In the genomic region with DNA sequence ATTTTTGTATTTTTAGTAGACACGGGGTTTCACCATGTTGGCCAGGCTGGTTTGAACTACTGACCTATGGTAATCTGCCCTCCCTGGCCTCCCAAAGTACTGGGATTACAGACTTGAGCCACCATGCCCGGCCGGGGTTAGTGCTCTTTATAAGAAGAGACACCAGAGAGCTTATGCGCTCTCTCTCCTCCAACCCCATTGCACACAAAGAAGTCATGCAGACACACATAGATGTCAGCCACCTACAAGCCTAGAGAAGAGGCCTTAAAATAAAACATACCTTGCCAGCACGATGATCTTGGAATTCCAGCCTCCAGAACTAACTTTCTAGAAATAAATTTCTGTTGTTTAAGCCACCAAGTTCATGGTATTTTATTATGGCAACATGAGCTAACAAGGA, we compare ENCODE assay signal across 4 cellular contexts.
"Had no signal": no experiment of that assay in that cellular context is flagged by ENCODE, and none has a peak within 500 bp of the region (broad histone marks: within the 10 kb centered on the region; RNA-seq: fewer than 3 reads in every experiment).

No MANE protein-coding gene starts in this region.

- H2AFZ ChIP-seq: GM23248 had no signal

- DNase-seq: GM23248, HCEC 1CT, KBM-7 had no signal

- H3K4me3 ChIP-seq: GM23248 had no signal

- H3K9me3 Mint-ChIP-seq: IgD-negative memory B cell had no signal

- H3K27me3 Mint-ChIP-seq: IgD-negative memory B cell had no signal

- H3K36me3 Mint-ChIP-seq: IgD-negative memory B cell had no signal

- H3K4me3 Mint-ChIP-seq: IgD-negative memory B cell had no signal

- H3K9ac ChIP-seq: GM23248 had no signal

- H3K27ac Mint-ChIP-seq: IgD-negative memory B cell had no signal

- H3K27ac ChIP-seq: GM23248 had no signal
